19 cellular contexts compared by ENCODE assay signal in genomic region chr15:66178531-66178910, GRCh38.
"Had no signal": no experiment of that assay in that cellular context is flagged by ENCODE, and none has a peak within 500 bp of the region (broad histone marks: within the 10 kb centered on the region; RNA-seq: fewer than 3 reads in every experiment).

No MANE protein-coding gene starts in this region.

- H3K27me3 ChIP-seq: cardiac muscle cell had no signal

- H3K4me1 ChIP-seq: prostate gland, stomach had no signal

- H3K4me3 ChIP-seq: cardiac muscle cell, coronary artery, heart right ventricle, lung, mucosa of descending colon, prostate gland, stomach, thoracic aorta had no signal

- H3K9me3 ChIP-seq: heart right ventricle, mucosa of descending colon, prostate gland, stomach, thoracic aorta had no signal

- H3K36me3 ChIP-seq: cardiac muscle cell, heart right ventricle, prostate gland, stomach, thoracic aorta had no signal

- H3K27ac ChIP-seq: cardiac muscle cell, coronary artery, heart right ventricle, prostate gland, stomach, thoracic aorta had no signal

- DNase-seq: activated CD4-positive, alpha-beta memory T cell treated with anti-CD3 and anti-CD28 coated beads for 36 hours; activated CD4-positive, alpha-beta T cell treated with anti-CD3 and anti-CD28 coated beads for 1 hour; activated gamma-delta T cell treated with Interleukin-2 at 50 U/mL for 16 hours; activated T-cell treated with anti-CD3 and anti-CD28 coated beads, Interleukin-2, amount 50 U/mL, for 48 hours; effector CD4-positive, alpha-beta T cell; heart right ventricle; immature natural killer cell; left cardiac atrium; mucosa of descending colon; natural killer cell; nucleus accumbens; stimulated activated CD4-positive, alpha-beta T cell treated with anti-CD3 and anti-CD28 coated beads, Interleukin-2, amount 100 ng/mL, for 48 hours; stomach; SW 1271 had no signal
